In genomic region chr3:77042892-77043291, GRCh38 we compare ENCODE assay signal across 11 cellular contexts. TPM values are rescaled to one million over a fixed set of nuclear protein-coding genes. Genes with fewer than 3 reads are reported as not detected.
A peak's percentile ranks its signal among the peaks of the same experiment; 100 is the strongest.
DNase-seq lines count a peak whose midpoint lies in the region; ATAC-seq and TF ChIP-seq lines count a peak whose summit lies in the region.
"Had no signal": no experiment of that assay in that cellular context is flagged by ENCODE, and none has a peak within 500 bp of the region (broad histone marks: within the 10 kb centered on the region; RNA-seq: fewer than 3 reads in every experiment).

No MANE protein-coding gene starts in this region.

- no peaks in the 10 kb centered on the region for H4K20me1 ChIP-seq in GM23338 (replicated peaks; ENCODE audit: insufficient read depth)
- no peaks in the 10 kb centered on the region for H4K20me1 ChIP-seq in neural cell (ENCODE audit: insufficient read depth)

- ATAC-seq in GM23338 = no peak
- ATAC-seq: psoas muscle had no signal

- H3K36me3 Mint-ChIP-seq in GM23338 (ENCODE audit: low read depth) = no peaks in the 10 kb centered on the region; the same call in 2 of the 3 replicates

- H3K9me3 ChIP-seq in neural cell (ENCODE audit: low read length) = no peaks in the 10 kb centered on the region
- H3K9me3 ChIP-seq: psoas muscle, vagina had no signal

- H3K4me3 ChIP-seq in GM23338 (no peak overlapping the region), coronary artery (peak overlapping the region; percentile 8), neural cell (ENCODE audit: low read length) (peak overlapping the region; percentile 77)
- H3K4me3 ChIP-seq: psoas muscle, vagina had no signal

- DNase-seq in GM23338 (ENCODE audit: low spot score) (peak; percentile 24), NCI-H446 treated with DMSO at 0.1 percent for 48 hours (lab: John Stamatoyannopoulos, UW) (peak; percentile 28), coronary artery (ENCODE audit: low spot score) (no peak), NCI-H2029 (lab: John Stamatoyannopoulos, UW) (no peak), GF-D8 (lab: John Stamatoyannopoulos, UW) (no peak), NCI-H1436 (lab: John Stamatoyannopoulos, UW) (no peak)
- DNase-seq: psoas muscle had no signal

- H3K27me3 Mint-ChIP-seq in GM23338 (ENCODE audit: insufficient read depth, low read depth, poor library complexity) = peaks cover 10% of the 10 kb centered on the region

- peaks cover 17% of the 10 kb centered on the region for H3K4me1 Mint-ChIP-seq in GM23338

- TF ChIP-seq EP300 in neural cell (conservative IDR thresholded peaks at IDR 0.05; ENCODE audit: poor library complexity, severe bottlenecking) = no peak

- peaks cover 18% of the 10 kb centered on the region for H3K4me1 ChIP-seq in GM23338 (ENCODE audit: insufficient read depth)
- H3K4me1 ChIP-seq: psoas muscle had no signal

- peak; percentile 51 for TF ChIP-seq RAD21 in neural cell (conservative IDR thresholded peaks at IDR 0.05)

- H3K9me2 ChIP-seq in GM23338 (ENCODE audit: insufficient read depth) (no peaks in the 10 kb centered on the region), neural cell (ENCODE audit: insufficient read depth, low read length) (no peaks in the 10 kb centered on the region)

- no peaks in the 10 kb centered on the region for H3F3A ChIP-seq in GM23338 (replicated peaks; ENCODE audit: low read depth)
- no peaks in the 10 kb centered on the region for H3F3A ChIP-seq in neural cell (ENCODE audit: insufficient read depth, low read length, poor library complexity, severe bottlenecking)

- H2AFZ ChIP-seq in GM23338 (no peak overlapping the region), neural cell (ENCODE audit: low read depth, low read length) (no peak overlapping the region)

- no peaks in the 10 kb centered on the region for H3K36me3 ChIP-seq in GM23338 (ENCODE audit: insufficient read depth)
- no peaks in the 10 kb centered on the region for H3K36me3 ChIP-seq in neural cell (ENCODE audit: insufficient read depth, low read length)
- H3K36me3 ChIP-seq: vagina had no signal

- no peak overlapping the region for H3K4me3 Mint-ChIP-seq in GM23338

- no peak overlapping the region for H3K27ac Mint-ChIP-seq in GM23338

- H3K9me3 Mint-ChIP-seq in GM23338 = no peaks in the 10 kb centered on the region

- no peak overlapping the region for H3K27ac ChIP-seq in GM23338 (ENCODE audit: low read depth)
- no peak overlapping the region for H3K27ac ChIP-seq in coronary artery
- peak overlapping the region; percentile 31 for H3K27ac ChIP-seq in neural cell (ENCODE audit: low read length)
- H3K27ac ChIP-seq: psoas muscle, vagina had no signal

- H3K79me2 ChIP-seq in GM23338 (replicated peaks; ENCODE audit: insufficient read depth) = no peaks in the 10 kb centered on the region
- H3K79me2 ChIP-seq in neural cell (replicated peaks; ENCODE audit: insufficient read depth, low read length) = peaks cover 70% of the 10 kb centered on the region

- peaks cover 34% of the 10 kb centered on the region for H3K27me3 ChIP-seq in GM23338 (ENCODE audit: insufficient read depth)
- H3K27me3 ChIP-seq in neural cell (ENCODE audit: insufficient read depth, low read depth, low read length) = no peaks in the 10 kb centered on the region
- H3K27me3 ChIP-seq: vagina had no signal

- peak; percentile 49 to 52 for TF ChIP-seq CTCF in GM23338 (conservative IDR thresholded peaks at IDR 0.05; ENCODE audit: low read depth in 2 of 2)
- no peak for TF ChIP-seq CTCF in coronary artery (IDR thresholded peaks at IDR 0.05)
- peak; percentile 61 for TF ChIP-seq CTCF in neural cell (IDR thresholded peaks at IDR 0.05; ENCODE audit: poor library complexity, severe bottlenecking)

- peak overlapping the region; percentile 80 for H3K9ac ChIP-seq in neural cell (ENCODE audit: low read length)

- H3K4me2 ChIP-seq in GM23338 = no peak overlapping the region
- H3K4me2 ChIP-seq in neural cell (ENCODE audit: low read length) = peak overlapping the region; percentile 83

TF ChIP-seq in GM23338, 12 proteins besides CTCF, POLR2A, EP300 and RAD21:
- no peak for TF ChIP-seq EZH2phosphoT487 (IDR thresholded peaks at IDR 0.05; ENCODE audit: unreplicated experiment)

TF ChIP-seq in neural cell, 6 proteins besides CTCF, POLR2A, EP300 and RAD21:
- TF ChIP-seq EZH2 (IDR thresholded peaks at IDR 0.05; ENCODE audit: borderline replicate concordance, insufficient read depth, low read length, poor library complexity, severe bottlenecking) (no peak), SMC3 (conservative IDR thresholded peaks at IDR 0.05; ENCODE audit: poor library complexity) (peak; percentile 57)

RNA-seq across cellular contexts. Expression of gene ROBO2, which starts 3.0 kb away (rescaled TPM):
- 4.3 and 7.8 TPM in 2 replicates for total RNA-seq in GM23338 (2014; rRNA removed; shearing (Covaris generic))
- polyA plus RNA-seq in GM23338 (2016; fragmentation: Nextera tagmentation; extraction: Ambion mirVana) = 1.1 and 1.5 TPM in 2 replicates
- 55.5 and 55.8 TPM in 2 replicates for polyA plus RNA-seq in neural cell
- polyA minus RNA-seq in neural cell = 214 and 219 TPM in 2 replicates
- total RNA-seq: Daoy, RPMI7951 had no signal

Comparison
In these comparisons a context has a peak if more than half of its experiments do, and no peak if none do; other contexts are left out.
1. DNase-seq: peak in GM23338 (single experiment) and NCI-H446 treated with DMSO at 0.1 percent for 48 hours (single experiment); none in coronary artery (single experiment), NCI-H2029 (single experiment), GF-D8 (single experiment) and NCI-H1436 (single experiment).
2. RNA of gene ROBO2, which starts 3.0 kb away (polyA plus RNA-seq): 55.5 to 55.8 TPM in neural cell; 1.1 to 1.5 TPM in GM23338; every median in the first group is over 10 times any median in the second.